ENCODE assay signal across 21 cellular contexts in genomic region chr1:155840391-155840790, GRCh38. TPM values are rescaled to one million over a fixed set of nuclear protein-coding genes. Genes with fewer than 3 reads are reported as not detected.
"Had no signal": no experiment of that assay in that cellular context is flagged by ENCODE, and none has a peak within 500 bp of the region (broad histone marks: within the 10 kb centered on the region; RNA-seq: fewer than 3 reads in every experiment).

No MANE protein-coding gene starts in this region.

- H3K9me3 ChIP-seq: MG63, SJSA1 had no signal

- H3K27ac ChIP-seq: SJSA1, SK-N-MC had no signal

- H3K4me1 ChIP-seq: SJSA1 had no signal

- H3K4me3 ChIP-seq: MG63, SJSA1, SK-N-MC had no signal

- H3K27me3 ChIP-seq: MG63, SJSA1 had no signal

- DNase-seq: KBM-7, MG63, NCI-H1092 treated with DMSO at 0.1 percent for 48 hours, NCI-H1436, NCI-H187, NCI-H2029, NCI-H2081 treated with DMSO at 0.1 percent for 48 hours, NCI-H2171, NCI-H226, NCI-H446, NCI-H510A, NCI-H524 treated with DMSO at 0.1 percent for 48 hours, NCI-H69, NCI-H774, Right ventricle myocardium superior, RPMI8226, SIG-M5 had no signal

- FAIRE-seq: RCC 7860 had no signal

RNA-seq across cellular contexts. Expression of gene SYT11, which starts 19.0 kb away (rescaled TPM):
- total RNA-seq: HT-29 had no signal
